In the genomic region with DNA sequence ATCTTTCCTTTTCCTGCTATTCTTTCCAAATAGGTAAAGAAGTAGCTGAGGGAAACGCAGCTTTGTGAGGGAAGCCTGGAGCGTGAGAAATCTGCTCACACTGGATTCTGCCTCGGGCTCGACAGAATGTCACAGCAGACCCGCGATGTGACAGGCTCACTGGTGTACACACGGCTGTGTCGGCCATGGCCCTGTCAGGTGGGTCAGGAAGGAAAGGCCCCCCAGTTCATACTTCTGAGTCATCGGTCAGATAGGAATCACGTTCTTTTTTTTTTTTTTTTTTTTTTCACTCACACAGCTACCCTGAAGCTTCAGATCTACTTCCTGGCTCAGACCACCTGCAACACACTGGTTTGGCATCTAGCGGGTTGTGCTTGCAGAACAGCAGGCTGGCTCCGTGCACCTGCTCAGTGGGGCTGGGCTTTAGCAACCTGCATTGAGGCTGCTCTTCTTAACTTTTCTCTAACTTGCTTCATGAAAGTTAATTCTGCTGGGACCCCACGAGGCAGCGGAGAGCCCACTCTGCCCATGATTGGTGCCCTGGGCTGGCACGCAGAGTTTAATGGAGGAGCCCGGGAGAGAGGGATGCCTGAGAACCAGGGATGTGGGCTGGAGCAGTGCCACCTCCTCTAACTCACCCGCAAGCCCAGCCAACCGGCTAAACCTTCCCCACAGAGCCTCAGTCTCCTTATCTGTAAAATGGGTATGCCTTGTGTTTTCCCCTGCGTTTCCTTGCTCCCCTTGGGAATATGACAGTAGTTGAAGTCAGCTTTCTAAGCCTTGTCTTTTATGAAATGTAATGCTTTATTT, we compare ENCODE assay signal across 8 cellular contexts.
DNase-seq lines count a peak whose midpoint lies in the region; ATAC-seq and TF ChIP-seq lines count a peak whose summit lies in the region.

No MANE protein-coding gene starts in this region.

- no peaks in the 10 kb centered on the region for H3K9me3 ChIP-seq in GM23248 (ENCODE audit: low read depth)
- H3K9me3 ChIP-seq in uterus: no peaks in the 10 kb centered on the region

- H2AFZ ChIP-seq in GM23248: peak overlapping the region; percentile 79; the same call in 1 of the 2 replicates

- no peaks in the 10 kb centered on the region for H3K9me3 Mint-ChIP-seq in T-cell

- H3K27ac ChIP-seq in GM23248: no peak overlapping the region
- no peak overlapping the region for H3K27ac ChIP-seq in uterus

- H3K36me3 ChIP-seq in GM23248 (ENCODE audit: low read depth): no peaks in the 10 kb centered on the region
- no peaks in the 10 kb centered on the region for H3K36me3 ChIP-seq in uterus

- no peak overlapping the region for H3K9ac ChIP-seq in GM23248

- H3K4me3 Mint-ChIP-seq in T-cell: peak overlapping the region; percentile 72 to 80 (median 78)

- no peaks in the 10 kb centered on the region for H3K79me2 ChIP-seq in GM23248 (ENCODE audit: insufficient read depth)

- no peaks in the 10 kb centered on the region for H3K36me3 Mint-ChIP-seq in T-cell

- no peak for TF ChIP-seq CTCF in uterus (IDR thresholded peaks at IDR 0.05)

- in situ Hi-C loops in GM23248 (cut with MboI): no loop called here

- intact Hi-C loops in uterus (cut with DNase I; ENCODE audit: low total_unique reads): loop anchor here (10.0 kb wide), 1 partner anchor 63 kb away; the partner anchor contains the start of gene TAGAP

- no peak overlapping the region for H3K4me3 ChIP-seq in GM23248
- no peak overlapping the region for H3K4me3 ChIP-seq in uterus

- no peak for TF ChIP-seq POLR2A in uterus (IDR thresholded peaks at IDR 0.05)

- no peak overlapping the region for H3K4me2 ChIP-seq in GM23248 (ENCODE audit: unreplicated experiment)

- CTCF ChIA-PET in T-cell (lab: Charles Lee): interaction anchor here (0.6 to 6.6 kb wide), 25 partner anchors 9 to 886 kb away, joined by 3 to 130 read pairs (median 5); partner anchors contain the start of genes RSPH3 (in 1 of the 2) and TAGAP (in 1 of the 2)

- H3K27ac Mint-ChIP-seq in T-cell: peak overlapping the region; percentile 91 to 92

- DNase-seq in GM23248 (no peak), T-cell (peak; percentile 48 to 80 (median 68)), cerebellum (ENCODE audit: low spot score) (peak; percentile 60), uterus (no peak), retina (no peak)
- DNase-seq in stimulated activated CD8-positive, alpha-beta memory T cell treated with anti-CD3 and anti-CD28 coated beads, Interleukin-7, amount 100 ng/mL, for 1 hour (ENCODE audit: low read depth in 2 of 2): peak; percentile 43 to 44

- no peaks in the 10 kb centered on the region for H3K27me3 Mint-ChIP-seq in T-cell

- H3K27me3 ChIP-seq in GM23248 (replicated peaks; ENCODE audit: insufficient read depth): 0 out of 2 replicates have a peak, but pooled peaks cover 2% of the 10 kb centered on the region
- no peaks in the 10 kb centered on the region for H3K27me3 ChIP-seq in uterus

- POLR2A ChIA-PET in T-cell (lab: Charles Lee): interaction anchor here (0.5 to 3.0 kb wide), 24 partner anchors 16 to 940 kb away, joined by 3 to 57 read pairs (median 5); partner anchors contain the start of genes TAGAP (in 2 of the 2) and WTAP (in 1 of the 2)

- ATAC-seq in T-cell (replicated peaks in 1 of 4): peak; percentile 67 to 74 (median 69)
- ATAC-seq in GM18873 (IDR thresholded peaks at IDR 0.05; ENCODE audit: low FRiP score, unreplicated experiment): no peak
- ATAC-seq in GM18520 (IDR thresholded peaks at IDR 0.05; ENCODE audit: unreplicated experiment): no peak

- H3K4me1 ChIP-seq in GM23248 (ENCODE audit: insufficient read depth): peaks cover 7% of the 10 kb centered on the region; the same call in 1 of the 2 replicates
- H3K4me1 ChIP-seq in uterus: no peaks in the 10 kb centered on the region

- no peaks in the 10 kb centered on the region for H4K20me1 ChIP-seq in GM23248 (ENCODE audit: insufficient read depth)

- 80 to 83% methylated on average over 19 of the region's 19 CpGs for WGBS in GM23248 (ENCODE audit: low coverage in 1 of 2, low lambda C conversion rate in 2 of 2, missing lambda C conversion rate in 2 of 2), 2 experiments

- H3K9me2 ChIP-seq in GM23248 (ENCODE audit: insufficient read depth): no peaks in the 10 kb centered on the region

- H3K4me1 Mint-ChIP-seq in T-cell: peaks cover 76 to 87% (median 82%) of the 10 kb centered on the region in 3 donors

- H3F3A ChIP-seq in GM23248 (ENCODE audit: insufficient read depth): 0 out of 2 replicates have a peak, but pooled peaks cover 6% of the 10 kb centered on the region

Comparison
In these comparisons a context has a peak if more than half of its experiments do, and no peak if none do; other contexts are left out.
1. DNase-seq: peak in T-cell (34 of 34), cerebellum (single experiment) and stimulated activated CD8-positive, alpha-beta memory T cell treated with anti-CD3 and anti-CD28 coated beads, Interleukin-7, amount 100 ng/mL, for 1 hour (2 of 2); none in GM23248 (single experiment), uterus (0 of 2) and retina (single experiment).
2. ATAC-seq: peak in T-cell (4 of 4); none in GM18873 (single experiment) and GM18520 (single experiment).